In genomic region chr10:96301616-96302015, GRCh38 we compare ENCODE assay signal across 32 cellular contexts. TPM values are rescaled to one million over a fixed set of nuclear protein-coding genes. Genes with fewer than 3 reads are reported as not detected.
"Had no signal": no experiment of that assay in that cellular context is flagged by ENCODE, and none has a peak within 500 bp of the region (broad histone marks: within the 10 kb centered on the region; RNA-seq: fewer than 3 reads in every experiment).

No MANE protein-coding gene starts in this region.

- DNase-seq: activated CD4-positive, alpha-beta memory T cell treated with anti-CD3 and anti-CD28 coated beads for 36 hours; activated CD4-positive, alpha-beta T cell treated with anti-CD3 and anti-CD28 coated beads, Interleukin-2, amount 10 ng/mL, durations not matched to agents 24 days and 14 days; activated CD8-positive, alpha-beta memory T cell treated with anti-CD3 and anti-CD28 coated beads, Interleukin-2, amount 50 U/mL, for 48 hours; activated naive CD8-positive, alpha-beta T cell treated with anti-CD3 and anti-CD28 coated beads, Interleukin-2, amount 50 U/mL, for 24 hours; activated T-cell treated with anti-CD3 and anti-CD28 coated beads, Interleukin-2, amount 50 U/mL, for 4 hours; amygdala; central memory CD4-positive, alpha-beta T cell; left cardiac atrium; natural killer cell; stimulated activated CD4-positive, alpha-beta T cell treated with anti-CD3 and anti-CD28 coated beads, Interleukin-15, amount 100 ng/mL, for 24 hours; stimulated activated CD4-positive, alpha-beta T cell treated with anti-CD3 and anti-CD28 coated beads, Interleukin-2, amount 100 ng/mL, for 24 hours; stimulated activated naive CD4-positive, alpha-beta T cell treated with Interleukin-2 at 50 U/mL for 16 hours; T1000; testis; trophoblast cell; WERI-Rb-1 had no signal

- H3K9me3 Mint-ChIP-seq: activated CD4-positive, alpha-beta memory T cell treated with anti-CD3 and anti-CD28 coated beads for 36 hours; activated CD4-positive, alpha-beta T cell treated with anti-CD3 and anti-CD28 coated beads, Interleukin-2, amount 10 ng/mL, durations not matched to agents 24 days and 14 days; activated naive CD4-positive, alpha-beta T cell treated with anti-CD3 and anti-CD28 coated beads, Interleukin-2, amount 50 U/mL, for 24 hours; activated naive CD8-positive, alpha-beta T cell treated with anti-CD3 and anti-CD28 coated beads, Interleukin-2, amount 50 U/mL, for 24 hours; activated T-cell treated with anti-CD3 and anti-CD28 coated beads, Interleukin-2, amount 50 U/mL, for 4 hours; activated T-helper 2 cell treated with anti-CD3 and anti-CD28 coated beads, Interferon-gamma antibody, Interleukin-2, Interleukin-4, amounts not matched to agents 10 μg/mL and 5 μg/mL and 100 μg/mL, durations not matched to agents 14 hours and 24 hours and 36 hours; natural killer cell had no signal

- H3K36me3 Mint-ChIP-seq: activated CD4-positive, alpha-beta memory T cell treated with anti-CD3 and anti-CD28 coated beads for 36 hours; activated naive CD4-positive, alpha-beta T cell treated with anti-CD3 and anti-CD28 coated beads, Interleukin-2, amount 50 U/mL, for 24 hours; natural killer cell had no signal

- H3K36me3 ChIP-seq: breast epithelium, gastroesophageal sphincter, right atrium auricular region, WERI-Rb-1 had no signal

- H3K4me3 Mint-ChIP-seq: activated CD4-positive, alpha-beta memory T cell treated with anti-CD3 and anti-CD28 coated beads for 36 hours; activated CD4-positive, alpha-beta T cell treated with anti-CD3 and anti-CD28 coated beads, Interleukin-2, amount 10 ng/mL, durations not matched to agents 24 days and 14 days; activated naive CD4-positive, alpha-beta T cell treated with anti-CD3 and anti-CD28 coated beads, Interleukin-2, amount 50 U/mL, for 24 hours; activated naive CD8-positive, alpha-beta T cell treated with anti-CD3 and anti-CD28 coated beads, Interleukin-2, amount 50 U/mL, for 24 hours; activated T-cell treated with anti-CD3 and anti-CD28 coated beads, Interleukin-2, amount 50 U/mL, for 4 hours; natural killer cell had no signal

- H3K79me2 ChIP-seq: hepatocyte had no signal

- H3K27ac ChIP-seq: breast epithelium, gastroesophageal sphincter, hepatocyte, right atrium auricular region, testis, WERI-Rb-1 had no signal

- H3K4me1 ChIP-seq: breast epithelium, right atrium auricular region, testis had no signal

- H3K27me3 ChIP-seq: breast epithelium, hepatocyte, right atrium auricular region, testis had no signal

- H3K4me2 ChIP-seq: hepatocyte, smooth muscle cell had no signal

- H3K9me3 ChIP-seq: breast epithelium, gastroesophageal sphincter, right atrium auricular region, testis had no signal

- H3K27ac Mint-ChIP-seq: activated CD4-positive, alpha-beta memory T cell treated with anti-CD3 and anti-CD28 coated beads for 36 hours; activated CD4-positive, alpha-beta T cell treated with anti-CD3 and anti-CD28 coated beads, Interleukin-2, amount 10 ng/mL, durations not matched to agents 24 days and 14 days; activated naive CD4-positive, alpha-beta T cell treated with anti-CD3 and anti-CD28 coated beads, Interleukin-2, amount 50 U/mL, for 24 hours; activated naive CD8-positive, alpha-beta T cell treated with anti-CD3 and anti-CD28 coated beads, Interleukin-2, amount 50 U/mL, for 24 hours; activated T-helper 2 cell treated with anti-CD3 and anti-CD28 coated beads, Interferon-gamma antibody, Interleukin-2, Interleukin-4, amounts not matched to agents 10 μg/mL and 5 μg/mL and 100 μg/mL, durations not matched to agents 14 hours and 24 hours and 36 hours had no signal

- H2AFZ ChIP-seq: hepatocyte had no signal

- H3K27me3 Mint-ChIP-seq: activated naive CD4-positive, alpha-beta T cell treated with anti-CD3 and anti-CD28 coated beads, Interleukin-2, amount 50 U/mL, for 24 hours had no signal

- ATAC-seq: activated CD4-positive, CD25-positive, alpha-beta regulatory T cell treated with anti-CD3 and anti-CD28 coated beads, Interleukin-2, amount 50 U/mL, for 24 hours; activated naive CD8-positive, alpha-beta T cell treated with anti-CD3 and anti-CD28 coated beads, Interleukin-2, amount 50 U/mL, for 24 hours; activated T-cell treated with anti-CD3 and anti-CD28 coated beads, Interleukin-2, amount 50 U/mL, for 4 hours; gastroesophageal sphincter; left cardiac atrium had no signal

- H3K4me3 ChIP-seq: breast epithelium, gastroesophageal sphincter, hepatocyte, right atrium auricular region, smooth muscle cell, testis had no signal

RNA-seq across cellular contexts. Expression of gene DNTT, which starts 2.6 kb away (rescaled TPM):
- total RNA-seq: activated CD4-positive, alpha-beta memory T cell treated with anti-CD3 and anti-CD28 coated beads for 36 hours; activated CD4-positive, alpha-beta T cell treated with anti-CD3 and anti-CD28 coated beads, Interleukin-2, amount 10 ng/mL, durations not matched to agents 24 days and 14 days; activated T-cell treated with anti-CD3 and anti-CD28 coated beads, Interleukin-2, amount 50 U/mL, for 4 hours; activated T-helper 2 cell treated with anti-CD3 and anti-CD28 coated beads, Interferon-gamma antibody, Interleukin-2, Interleukin-4, amounts not matched to agents 10 μg/mL and 5 μg/mL and 100 μg/mL, durations not matched to agents 14 hours and 24 hours and 36 hours; breast epithelium; endothelial cell of umbilical vein; fibroblast of lung; fibroblast of villous mesenchyme; gastroesophageal sphincter; hepatocyte; left cardiac atrium; lower leg skin; natural killer cell; omental fat pad; pulmonary artery endothelial cell; right atrium auricular region; smooth muscle cell had no signal
- polyA plus RNA-seq: endothelial cell of umbilical vein, esophagus, fibroblast of lung, keratinocyte, smooth muscle cell had no signal

RNA-seq across cellular contexts. Expression of gene BLNK, which starts 30.2 kb away (rescaled TPM):
- total RNA-seq: activated CD4-positive, alpha-beta memory T cell treated with anti-CD3 and anti-CD28 coated beads for 36 hours; activated CD4-positive, alpha-beta T cell treated with anti-CD3 and anti-CD28 coated beads, Interleukin-2, amount 10 ng/mL, durations not matched to agents 24 days and 14 days; activated T-helper 2 cell treated with anti-CD3 and anti-CD28 coated beads, Interferon-gamma antibody, Interleukin-2, Interleukin-4, amounts not matched to agents 10 μg/mL and 5 μg/mL and 100 μg/mL, durations not matched to agents 14 hours and 24 hours and 36 hours; endothelial cell of umbilical vein; fibroblast of villous mesenchyme; pulmonary artery endothelial cell had no signal
- polyA plus RNA-seq: endothelial cell of umbilical vein, fibroblast of lung had no signal

RNA-seq across cellular contexts. Expression of gene OPALIN, which starts 57.2 kb away (rescaled TPM):
- total RNA-seq: activated CD4-positive, alpha-beta memory T cell treated with anti-CD3 and anti-CD28 coated beads for 36 hours; activated CD4-positive, alpha-beta T cell treated with anti-CD3 and anti-CD28 coated beads, Interleukin-2, amount 10 ng/mL, durations not matched to agents 24 days and 14 days; activated T-cell treated with anti-CD3 and anti-CD28 coated beads, Interleukin-2, amount 50 U/mL, for 4 hours; activated T-helper 2 cell treated with anti-CD3 and anti-CD28 coated beads, Interferon-gamma antibody, Interleukin-2, Interleukin-4, amounts not matched to agents 10 μg/mL and 5 μg/mL and 100 μg/mL, durations not matched to agents 14 hours and 24 hours and 36 hours; breast epithelium; endothelial cell of umbilical vein; fibroblast of lung; fibroblast of villous mesenchyme; gastroesophageal sphincter; hepatocyte; left cardiac atrium; lower leg skin; natural killer cell; omental fat pad; pulmonary artery endothelial cell; right atrium auricular region; smooth muscle cell; testis had no signal
- polyA plus RNA-seq: endothelial cell of umbilical vein, esophagus, fibroblast of lung, hepatocyte, keratinocyte, smooth muscle cell had no signal
